ENCODE assay signal across 8 cellular contexts in the genomic region with DNA sequence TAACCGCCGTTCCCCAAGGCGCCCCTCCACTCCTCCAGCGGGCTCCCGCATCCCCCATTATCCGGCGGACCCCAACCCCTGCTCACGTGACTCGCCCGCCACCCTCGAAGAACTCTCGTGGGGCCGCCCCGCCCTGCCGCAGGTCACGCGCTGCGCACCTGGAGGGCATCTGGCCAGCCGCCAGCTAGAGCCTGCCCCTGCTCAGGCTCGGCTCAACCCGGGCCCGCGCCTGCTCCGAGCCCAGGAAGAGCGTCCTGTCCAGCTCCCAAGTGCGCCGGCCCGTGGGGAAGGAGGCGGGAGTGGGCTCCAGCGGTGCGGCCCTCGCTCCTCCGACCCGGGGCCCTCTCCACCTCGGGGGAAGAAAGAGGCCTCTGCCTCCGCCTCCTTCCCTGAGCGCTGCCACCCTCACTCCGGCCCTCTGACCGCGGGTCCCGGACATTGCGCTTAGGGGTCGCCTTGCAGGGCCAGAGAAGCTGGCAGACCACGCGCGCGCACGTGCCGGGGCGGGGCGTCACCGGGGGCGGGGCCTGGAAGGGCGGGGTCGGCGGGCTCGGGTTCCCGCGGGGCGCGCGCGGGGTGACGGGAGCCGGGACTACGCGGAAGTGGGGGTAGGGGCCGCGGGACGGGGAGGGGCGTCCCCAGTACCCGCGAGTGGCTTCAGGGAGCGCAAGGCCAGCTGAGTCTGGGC. TPM values are rescaled to one million over a fixed set of nuclear protein-coding genes. Genes with fewer than 3 reads are reported as not detected.
DNase-seq lines count a peak whose midpoint lies in the region; ATAC-seq, FAIRE-seq and TF ChIP-seq lines count a peak whose summit lies in the region.

No MANE protein-coding gene starts in this region.

- peaks cover 4% of the 10 kb centered on the region for H3K4me1 Mint-ChIP-seq in nephron progenitor cell

- peak overlapping the region; percentile 82 for H3K9ac ChIP-seq in HUES64 (ENCODE audit: low read depth, low read length)

- H3K4me3 ChIP-seq in HUES64 (ENCODE audit: low read length) (peak overlapping the region; percentile 85), fibroblast of pulmonary artery (replicated peaks; ENCODE audit: low read depth, low read length) (peak overlapping the region; percentile 70)

- no peak overlapping the region for H3K27ac Mint-ChIP-seq in nephron progenitor cell

- peak overlapping the region; percentile 80 for H3K27ac ChIP-seq in HUES64 (ENCODE audit: low read depth, low read length)

- WGBS in HUES64 = under 1% methylated on average over 74 of the region's 74 CpGs

- peak; percentile 68 for ATAC-seq in GM21447 (IDR thresholded peaks at IDR 0.05; ENCODE audit: unreplicated experiment)
- ATAC-seq in stimulated activated naive CD8-positive, alpha-beta T cell treated with anti-CD3 and anti-CD28 coated beads, Interleukin-15, Interleukin-2, amounts not matched to agents 100 U/mL and 50 U/mL, for 24 hours = peak; percentile 74

- no peaks in the 10 kb centered on the region for H3K9me3 ChIP-seq in HUES64 (ENCODE audit: insufficient read depth, low read depth, low read length)

- no peak for FAIRE-seq in RCC 7860 (lab: Jason Lieb, UNC)

- H3K4me3 Mint-ChIP-seq in nephron progenitor cell = peak overlapping the region; percentile 85

- H3K36me3 ChIP-seq in HUES64 (ENCODE audit: insufficient read depth, low read length) = no peaks in the 10 kb centered on the region

- no peaks in the 10 kb centered on the region for H3K4me1 ChIP-seq in HUES64 (ENCODE audit: insufficient read depth, low read length)

- DNase-seq in D341Med (ENCODE audit: low spot score) (peak; percentile 96), RCC 7860 (ENCODE audit: low spot score) (peak; percentile 57), fibroblast of pulmonary artery (ENCODE audit: low read depth) (no peak), nephron progenitor cell (peak; percentile 95)
- peak; percentile 89 for DNase-seq in activated T-helper 9 cell treated with anti-CD3 and anti-CD28 coated beads, Interleukin-2, amount 50 U/mL, for 16 hours (ENCODE audit: low read depth)
- DNase-seq in stimulated activated naive CD8-positive, alpha-beta T cell treated with anti-CD3 and anti-CD28 coated beads, Interleukin-15, Interleukin-2, amounts not matched to agents 100 U/mL and 50 U/mL, for 24 hours = peak; percentile 97

- no peaks in the 10 kb centered on the region for H3K27me3 ChIP-seq in HUES64 (ENCODE audit: insufficient read depth, low read length)

- TF ChIP-seq CTCF in fibroblast of pulmonary artery (IDR thresholded peaks at IDR 0.05; ENCODE audit: low read length, missing control alignments) (no peak), nephron progenitor cell (IDR thresholded peaks at IDR 0.05) (no peak)

- no peaks in the 10 kb centered on the region for H3K9me3 Mint-ChIP-seq in nephron progenitor cell

- peaks cover 4% of the 10 kb centered on the region for H3K27me3 Mint-ChIP-seq in nephron progenitor cell (ENCODE audit: low read depth, poor library complexity)

- H3K36me3 Mint-ChIP-seq in nephron progenitor cell (ENCODE audit: low read depth) = no peaks in the 10 kb centered on the region

RNA-seq across cellular contexts. Expression of gene HMGN2, which starts 28.4 kb away (rescaled TPM):
- 939 TPM for polyA plus RNA-seq in HUES64 (2013, experiment 1 of 2)
- polyA plus RNA-seq in HUES64 (2013, experiment 2 of 2) = 892 TPM

RNA-seq across cellular contexts. Expression of gene RPS6KA1, which starts 28.9 kb away (rescaled TPM):
- 28.6 TPM for polyA plus RNA-seq in HUES64 (2013, experiment 1 of 2)
- polyA plus RNA-seq in HUES64 (2013, experiment 2 of 2) = 30.1 TPM
